In genomic region chr2:180495606-180496005, GRCh38 we compare ENCODE assay signal across 28 cellular contexts.
DNase-seq lines count a peak whose midpoint lies in the region; ATAC-seq, FAIRE-seq and TF ChIP-seq lines count a peak whose summit lies in the region.
"Had no signal": no experiment of that assay in that cellular context is flagged by ENCODE, and none has a peak within 500 bp of the region (broad histone marks: within the 10 kb centered on the region; RNA-seq: fewer than 3 reads in every experiment).

No MANE protein-coding gene starts in this region.

- in situ Hi-C loops in GM13977 (cut with MboI; ENCODE audit: low pct_unique_long_range_greater_than_20kb, low sequenced_read_pairs, unreplicated experiment): no loop called here

- TF ChIP-seq CTCF in astrocyte (IDR thresholded peaks at IDR 0.05; ENCODE audit: insufficient read depth, low read depth, low read length) (no peak), foreskin fibroblast (IDR thresholded peaks at IDR 0.05; ENCODE audit: low read depth, low read length) (no peak), GM13977 (IDR thresholded peaks at IDR 0.05; ENCODE audit: extremely low read depth, insufficient read depth, missing control alignments) (no peak)

- H3K4me3 Mint-ChIP-seq in activated naive CD4-positive, alpha-beta T cell treated with anti-CD3 and anti-CD28 coated beads, Interleukin-2, amount 10 ng/mL, durations not matched to agents 7 days and 5 days: no peak overlapping the region
- H3K4me3 Mint-ChIP-seq in astrocyte (ENCODE audit: unreplicated experiment): no peak overlapping the region
- H3K4me3 Mint-ChIP-seq: activated naive CD4-positive, alpha-beta T cell treated with anti-CD3 and anti-CD28 coated beads for 36 hours; activated T-cell treated with anti-CD3 and anti-CD28 coated beads, Interleukin-2, amount 50 U/mL, for 24 hours; neural crest cell; stimulated activated naive CD8-positive, alpha-beta T cell treated with anti-CD3 and anti-CD28 coated beads, Interleukin-15, amount 100 ng/mL, for 72 hours had no signal

- H3K4me3 ChIP-seq in astrocyte (ENCODE audit: insufficient read depth, low read depth, low read length): no peak overlapping the region
- no peak overlapping the region for H3K4me3 ChIP-seq in foreskin fibroblast (ENCODE audit: low read depth in 1 of 2, low read length in 2 of 2)
- H3K4me3 ChIP-seq: BLaER1, esophagus muscularis mucosa, hepatocyte, upper lobe of left lung had no signal

- no peak overlapping the region for H2AFZ ChIP-seq in astrocyte (ENCODE audit: low read depth, low read length)
- H2AFZ ChIP-seq: hepatocyte had no signal

- FAIRE-seq in astrocyte (lab: Jason Lieb, UNC): no peak
- FAIRE-seq: islet of Langerhans had no signal

- no peaks in the 10 kb centered on the region for H3K4me1 ChIP-seq in astrocyte (ENCODE audit: insufficient read depth, low read length)
- H3K4me1 ChIP-seq: BLaER1, esophagus muscularis mucosa, upper lobe of left lung had no signal

- CTCF ChIA-PET in activated naive CD4-positive, alpha-beta T cell treated with anti-CD3 and anti-CD28 coated beads, Interleukin-2, amount 10 ng/mL, durations not matched to agents 7 days and 5 days (lab: Charles Lee): no interaction called here

- H3K36me3 Mint-ChIP-seq in activated naive CD4-positive, alpha-beta T cell treated with anti-CD3 and anti-CD28 coated beads, Interleukin-2, amount 10 ng/mL, durations not matched to agents 7 days and 5 days: no peaks in the 10 kb centered on the region
- no peaks in the 10 kb centered on the region for H3K36me3 Mint-ChIP-seq in astrocyte (ENCODE audit: low read depth, unreplicated experiment)

- no peaks in the 10 kb centered on the region for H3K27me3 ChIP-seq in astrocyte (ENCODE audit: insufficient read depth, low read length)
- H3K27me3 ChIP-seq: BLaER1, esophagus muscularis mucosa, hepatocyte, upper lobe of left lung had no signal

- H3K27ac ChIP-seq in astrocyte (ENCODE audit: low read depth, low read length): no peak overlapping the region
- H3K27ac ChIP-seq: BLaER1, esophagus muscularis mucosa, hepatocyte, upper lobe of left lung had no signal

- peak overlapping the region; percentile 62 for H3K27ac Mint-ChIP-seq in activated naive CD4-positive, alpha-beta T cell treated with anti-CD3 and anti-CD28 coated beads, Interleukin-2, amount 10 ng/mL, durations not matched to agents 7 days and 5 days
- no peak overlapping the region for H3K27ac Mint-ChIP-seq in astrocyte (ENCODE audit: unreplicated experiment)
- H3K27ac Mint-ChIP-seq: activated naive CD4-positive, alpha-beta T cell treated with anti-CD3 and anti-CD28 coated beads for 36 hours; activated T-cell treated with anti-CD3 and anti-CD28 coated beads, Interleukin-2, amount 50 U/mL, for 24 hours; stimulated activated naive CD8-positive, alpha-beta T cell treated with anti-CD3 and anti-CD28 coated beads, Interleukin-15, amount 100 ng/mL, for 72 hours had no signal

- H4K20me1 ChIP-seq in astrocyte (ENCODE audit: insufficient read depth, low read length): no peaks in the 10 kb centered on the region
- H4K20me1 ChIP-seq: BLaER1 had no signal

- peaks cover 3% of the 10 kb centered on the region for H3K9me3 Mint-ChIP-seq in activated naive CD4-positive, alpha-beta T cell treated with anti-CD3 and anti-CD28 coated beads, Interleukin-2, amount 10 ng/mL, durations not matched to agents 7 days and 5 days
- no peaks in the 10 kb centered on the region for H3K9me3 Mint-ChIP-seq in astrocyte (ENCODE audit: unreplicated experiment)

- no peaks in the 10 kb centered on the region for H3K36me3 ChIP-seq in astrocyte (ENCODE audit: insufficient read depth, low read length)
- H3K36me3 ChIP-seq: BLaER1, esophagus muscularis mucosa, upper lobe of left lung had no signal

- no peaks in the 10 kb centered on the region for H3K4me1 Mint-ChIP-seq in activated naive CD4-positive, alpha-beta T cell treated with anti-CD3 and anti-CD28 coated beads, Interleukin-2, amount 10 ng/mL, durations not matched to agents 7 days and 5 days
- no peaks in the 10 kb centered on the region for H3K4me1 Mint-ChIP-seq in astrocyte (ENCODE audit: low read depth, unreplicated experiment)
- H3K4me1 Mint-ChIP-seq: neural crest cell; stimulated activated naive CD8-positive, alpha-beta T cell treated with anti-CD3 and anti-CD28 coated beads, Interleukin-15, amount 100 ng/mL, for 72 hours had no signal

- H3K79me2 ChIP-seq in astrocyte (ENCODE audit: insufficient read depth, low read length): no peaks in the 10 kb centered on the region
- H3K79me2 ChIP-seq: hepatocyte had no signal

- no peak for ATAC-seq in esophagus mucosa
- ATAC-seq: activated CD4-positive, CD25-positive, alpha-beta regulatory T cell treated with anti-CD3 and anti-CD28 coated beads, Interleukin-2, amount 50 U/mL, for 24 hours; HCT116; stimulated activated naive CD8-positive, alpha-beta T cell treated with anti-CD3 and anti-CD28 coated beads, Interleukin-15, amount 100 ng/mL, for 72 hours had no signal

- DNase-seq in activated naive CD4-positive, alpha-beta T cell treated with anti-CD3 and anti-CD28 coated beads, Interleukin-2, amount 10 ng/mL, durations not matched to agents 7 days and 5 days: no peak
- DNase-seq in activated naive CD4-positive, alpha-beta T cell (lab: John Stamatoyannopoulos, UW): no peak
- DNase-seq in astrocyte (ENCODE audit: low read depth) (peak; percentile 28), foreskin fibroblast (peak; percentile 44 to 75), HPDE6-E6E7 (ENCODE audit: extremely low spot score) (no peak), GM13977 (ENCODE audit: low spot score) (no peak), MV-4-11 (lab: John Stamatoyannopoulos, UW) (no peak)
- DNase-seq: 8988T; activated naive CD4-positive, alpha-beta T cell treated with anti-CD3 and anti-CD28 coated beads for 36 hours; activated T-cell treated with anti-CD3 and anti-CD28 coated beads, Interleukin-2, amount 50 U/mL, for 24 hours; anterior cingulate cortex; Calu3; effector CD8-positive, alpha-beta T cell; GDM1; NCI-H1417 treated with DMSO at 0.1 percent for 48 hours; NCI-H510A treated with DMSO at 0.1 percent for 48 hours; NK-92 treated with Interleukin-12 subunit alpha and Interleukin-12 subunit beta, amount 100 ng/mL, for 24 hours; stimulated activated CD4-positive, alpha-beta T cell treated with anti-CD3 and anti-CD28 coated beads, Interleukin-4, amount 100 ng/mL, for 4 hours; stimulated activated naive CD8-positive, alpha-beta T cell treated with anti-CD3 and anti-CD28 coated beads, Interleukin-15, amount 100 ng/mL, for 72 hours; upper lobe of left lung had no signal

- H3K9me3 ChIP-seq in astrocyte (ENCODE audit: insufficient read depth, low read depth, low read length): no peaks in the 10 kb centered on the region
- H3K9me3 ChIP-seq: BLaER1, esophagus muscularis mucosa, upper lobe of left lung had no signal

- no peak overlapping the region for H3K4me2 ChIP-seq in astrocyte (ENCODE audit: low read length)
- H3K4me2 ChIP-seq: BLaER1, hepatocyte had no signal

- H3K9ac ChIP-seq in astrocyte (ENCODE audit: low read length): no peak overlapping the region
- H3K9ac ChIP-seq: BLaER1 had no signal

- no peaks in the 10 kb centered on the region for H3K27me3 Mint-ChIP-seq in activated naive CD4-positive, alpha-beta T cell treated with anti-CD3 and anti-CD28 coated beads, Interleukin-2, amount 10 ng/mL, durations not matched to agents 7 days and 5 days
- H3K27me3 Mint-ChIP-seq in astrocyte (ENCODE audit: low read depth, unreplicated experiment): no peaks in the 10 kb centered on the region
- H3K27me3 Mint-ChIP-seq: stimulated activated naive CD8-positive, alpha-beta T cell treated with anti-CD3 and anti-CD28 coated beads, Interleukin-15, amount 100 ng/mL, for 72 hours had no signal

Comparison
In these comparisons a context has a peak if more than half of its experiments do, and no peak if none do; other contexts are left out.
1. DNase-seq: peak in astrocyte (single experiment) and foreskin fibroblast (2 of 2); none in activated naive CD4-positive, alpha-beta T cell treated with anti-CD3 and anti-CD28 coated beads, Interleukin-2, amount 10 ng/mL, durations not matched to agents 7 days and 5 days (single experiment), activated naive CD4-positive, alpha-beta T cell (0 of 4), HPDE6-E6E7 (single experiment), GM13977 (single experiment) and MV-4-11 (single experiment).